In genomic region chr3:4766263-4766662, GRCh38 we compare ENCODE assay signal across 23 cellular contexts.
"Had no signal": no experiment of that assay in that cellular context is flagged by ENCODE, and none has a peak within 500 bp of the region (broad histone marks: within the 10 kb centered on the region; RNA-seq: fewer than 3 reads in every experiment).

No MANE protein-coding gene starts in this region.

- H3K36me3 ChIP-seq: pancreas, right lobe of liver, uterus had no signal

- ATAC-seq: mucosa of descending colon; naive thymus-derived CD8-positive, alpha-beta T cell; pancreas; psoas muscle; right lobe of liver; stimulated activated memory B cell treated with anti-CD40 and anti-IgM and Interleukin-4, amounts not matched to agents 10 μg/mL and 1 μg/mL and 100 μg/mL, for 72 hours; stimulated activated naive CD8-positive, alpha-beta T cell treated with anti-CD3 and anti-CD28 coated beads, Interleukin-15, Interleukin-2, amounts not matched to agents 100 U/mL and 50 U/mL, for 24 hours had no signal

- H2AFZ ChIP-seq: hepatocyte had no signal

- H3K27me3 ChIP-seq: heart right ventricle, hepatocyte, pancreas, right lobe of liver, stomach, testis, tibial artery, uterus had no signal

- H3K4me3 ChIP-seq: heart right ventricle, hepatocyte, left ventricle myocardium inferior, lung, mucosa of descending colon, pancreas, psoas muscle, right lobe of liver, smooth muscle cell, stomach, testis, tibial artery, uterus had no signal

- H3K4me2 ChIP-seq: hepatocyte, smooth muscle cell had no signal

- H3K9me3 ChIP-seq: pancreas, psoas muscle, testis, tibial artery, uterus had no signal

- H3K27ac ChIP-seq: hepatocyte, pancreas, psoas muscle, right lobe of liver, testis, tibial artery had no signal

- DNase-seq: heart right ventricle; islet precursor cell; left ventricle myocardium inferior; midbrain; mucosa of descending colon; naive thymus-derived CD8-positive, alpha-beta T cell; nucleus accumbens; pancreas; psoas muscle; right lobe of liver; stimulated activated CD4-positive, alpha-beta T cell treated with anti-CD3 and anti-CD28 coated beads, Interleukin-1b, Interleukin-23, amount 100 ng/mL, for 48 hours; stimulated activated CD4-positive, alpha-beta T cell treated with anti-CD3 and anti-CD28 coated beads, Interleukin-2, amount 100 ng/mL, for 48 hours; stimulated activated CD4-positive, alpha-beta T cell treated with anti-CD3 and anti-CD28 coated beads, Interleukin-4, amount 100 ng/mL, for 4 hours; stimulated activated CD8-positive, alpha-beta memory T cell treated with anti-CD3 and anti-CD28 coated beads, Interleukin-4, amount 100 ng/mL, for 48 hours; stimulated activated naive CD8-positive, alpha-beta T cell treated with anti-CD3 and anti-CD28 coated beads, Interleukin-15, Interleukin-2, amounts not matched to agents 100 U/mL and 50 U/mL, for 24 hours; stomach; testis; tibial artery; uterus had no signal

- H3K79me2 ChIP-seq: hepatocyte had no signal
